8 cellular contexts compared by ENCODE assay signal in genomic region chr1:151458936-151459330, GRCh38. TPM values are rescaled to one million over a fixed set of nuclear protein-coding genes. Genes with fewer than 3 reads are reported as not detected.
DNase-seq lines count a peak whose midpoint lies in the region; ATAC-seq and TF ChIP-seq lines count a peak whose summit lies in the region.

No MANE protein-coding gene starts in this region.

- peaks cover 8 to 12% (median 10%) of the 10 kb centered on the region in 3 donors for H3K27me3 Mint-ChIP-seq in CD14-positive monocyte (ENCODE audit: low read depth in 3 of 3)

- TF ChIP-seq RAD21 in Ishikawa (IDR thresholded peaks at IDR 0.05; ENCODE audit: low read depth): no peak

- TF ChIP-seq EP300 in Ishikawa (IDR thresholded peaks at IDR 0.05; ENCODE audit: borderline replicate concordance): no peak

- H3K9ac ChIP-seq in adipocyte (ENCODE audit: low read length) (peak overlapping the region; percentile 73), rectal smooth muscle tissue (ENCODE audit: low read length) (peak overlapping the region; percentile 40)

- ATAC-seq in GM19397 (IDR thresholded peaks at IDR 0.05; ENCODE audit: unreplicated experiment): peak; percentile 35

- peak overlapping the region; percentile 78 to 79 for H3K4me3 Mint-ChIP-seq in CD14-positive monocyte

- peaks cover 31% of the 10 kb centered on the region for H3K4me1 ChIP-seq in adipocyte (ENCODE audit: control insufficient read depth, insufficient read depth, low read length)
- H3K4me1 ChIP-seq in right atrium auricular region: peaks cover 0 to 27% of the 10 kb centered on the region in 2 donors
- peaks cover 8% of the 10 kb centered on the region for H3K4me1 ChIP-seq in rectal smooth muscle tissue (ENCODE audit: control insufficient read depth, insufficient read depth, low read length)

- peaks cover 5 to 7% of the 10 kb centered on the region in 2 donors for H3K36me3 Mint-ChIP-seq in CD14-positive monocyte

- peak overlapping the region; percentile 77 to 95 (median 93) for H3K27ac Mint-ChIP-seq in CD14-positive monocyte

- DNase-seq in CD14-positive monocyte (ENCODE audit: low spot score): peak; percentile 52
- peak; percentile 69 for DNase-seq in SW480 (ENCODE audit: low spot score)
- DNase-seq in adipocyte (ENCODE audit: low read depth): peak; percentile 75
- DNase-seq in right atrium auricular region (ENCODE audit: low spot score): peak; percentile 62
- no peak for DNase-seq in OCI-M2 (lab: John Stamatoyannopoulos, UW; ENCODE audit: unreplicated experiment)

- H3K27ac ChIP-seq in right atrium auricular region: peak overlapping the region; percentile 97 to 99
- peak overlapping the region; percentile 98 for H3K27ac ChIP-seq in rectal smooth muscle tissue (ENCODE audit: low read depth, low read length)

- H3K4me3 ChIP-seq in adipocyte (ENCODE audit: low read length): peak overlapping the region; percentile 76
- peak overlapping the region; percentile 81 to 93 for H3K4me3 ChIP-seq in right atrium auricular region
- peak overlapping the region; percentile 75 for H3K4me3 ChIP-seq in rectal smooth muscle tissue (ENCODE audit: low read length)

- TF ChIP-seq CTCF in CD14-positive monocyte (IDR thresholded peaks at IDR 0.05): no peak
- no peak for TF ChIP-seq CTCF in right atrium auricular region (IDR thresholded peaks at IDR 0.05)

- no peaks in the 10 kb centered on the region for H3K36me3 ChIP-seq in adipocyte (ENCODE audit: control insufficient read depth, insufficient read depth, low read length, severe bottlenecking)
- no peaks in the 10 kb centered on the region for H3K36me3 ChIP-seq in right atrium auricular region
- no peaks in the 10 kb centered on the region for H3K36me3 ChIP-seq in rectal smooth muscle tissue (ENCODE audit: control insufficient read depth, insufficient read depth, low read length)

- H3K9me3 ChIP-seq in adipocyte (ENCODE audit: control insufficient read depth, low read length) (no peaks in the 10 kb centered on the region), right atrium auricular region (no peaks in the 10 kb centered on the region)

- no peaks in the 10 kb centered on the region for H3K9me3 Mint-ChIP-seq in CD14-positive monocyte

- H3K27me3 ChIP-seq in adipocyte (replicated peaks; ENCODE audit: control insufficient read depth, insufficient read depth, low read length) (no peaks in the 10 kb centered on the region), right atrium auricular region (no peaks in the 10 kb centered on the region), rectal smooth muscle tissue (ENCODE audit: control insufficient read depth, insufficient read depth, low read length) (no peaks in the 10 kb centered on the region)

- peaks cover 20% of the 10 kb centered on the region for H3K4me1 Mint-ChIP-seq in CD14-positive monocyte

- intact Hi-C loops in CD14-positive monocyte (cut with micrococcal nuclease): loop anchor here in 1 of 2 donors (5.0 kb wide), 2 partner anchors 83 to 158 kb away; partner anchors contain the start of gene TUFT1

TF ChIP-seq in Ishikawa, 13 proteins besides CTCF, POLR2A, EP300 and RAD21:
- TF ChIP-seq YY1 (IDR thresholded peaks at IDR 0.05; ENCODE audit: low read depth) (no peak), ZBTB7A (IDR thresholded peaks at IDR 0.05; ENCODE audit: low read depth) (no peak), EGR1 (IDR thresholded peaks at IDR 0.05) (no peak), FOXM1 (IDR thresholded peaks at IDR 0.05; ENCODE audit: borderline replicate concordance, low read depth) (no peak), TCF12 (IDR thresholded peaks at IDR 0.05; ENCODE audit: low read depth) (peak; percentile 7; the same call in 1 of the 2 replicates), MAX (IDR thresholded peaks at IDR 0.05) (0 out of 2 replicates have a peak, but pooled peaks have one; percentile 10), CEBPB (IDR thresholded peaks at IDR 0.05) (no peak), NFIC (IDR thresholded peaks at IDR 0.05) (no peak)

RNA-seq across cellular contexts. Expression of gene POGZ, which starts 0.4 kb away (rescaled TPM):
- polyA plus RNA-seq in CD14-positive monocyte: 1 to 10 TPM in 1 of 2 donors, under 1 TPM in 1; 0.75 to 1.8 TPM
- total RNA-seq in right atrium auricular region: 10 to 100 TPM; 21.8 to 29.2 TPM

RNA-seq across cellular contexts. Expression of gene CGN, which starts 52.3 kb away (rescaled TPM):
- polyA plus RNA-seq in CD14-positive monocyte: not detected
- total RNA-seq in right atrium auricular region: 1 to 10 TPM; 3.3 to 5.4 TPM

RNA-seq across cellular contexts. Expression of gene PSMB4, which starts 59.6 kb away (rescaled TPM):
- 10 to 100 TPM; 69.6 to 85.6 TPM for polyA plus RNA-seq in CD14-positive monocyte
- 100 to 1,000 TPM; 179 to 204 TPM for total RNA-seq in right atrium auricular region
